Comparison of ENCODE assay signal across 19 cellular contexts in the genomic region with DNA sequence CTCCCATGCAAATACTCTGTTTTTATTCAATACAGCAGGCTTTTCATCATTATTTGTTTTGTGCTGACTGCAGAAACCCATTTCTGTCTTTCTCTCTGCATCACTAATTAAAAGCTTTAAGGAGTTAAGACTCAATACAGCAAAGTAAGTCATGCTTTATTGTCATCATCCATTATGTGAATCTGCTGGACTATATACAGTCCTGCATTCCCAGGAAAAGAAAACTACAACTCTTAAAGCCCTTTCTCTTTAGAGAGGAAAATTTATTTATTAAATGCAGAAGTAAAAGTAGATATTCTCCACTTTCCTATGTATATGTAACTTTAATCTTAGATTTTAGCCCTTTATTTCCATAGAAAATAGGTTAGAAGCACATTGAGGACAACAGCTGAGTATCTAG.
"Had no signal": no experiment of that assay in that cellular context is flagged by ENCODE, and none has a peak within 500 bp of the region (broad histone marks: within the 10 kb centered on the region; RNA-seq: fewer than 3 reads in every experiment).

No MANE protein-coding gene starts in this region.

- H3K9me3 ChIP-seq: esophagus squamous epithelium, gastrocnemius medialis, psoas muscle, right lobe of liver, testis, tibial nerve, upper lobe of right lung, vagina had no signal

- ATAC-seq: gastrocnemius medialis; left lobe of liver; naive thymus-derived CD4-positive, alpha-beta T cell; psoas muscle; right lobe of liver; stimulated activated effector memory CD8-positive, alpha-beta T cell treated with anti-CD3 and anti-CD28 coated beads, Interleukin-12 subunit alpha, Interleukin-12 subunit beta, amount 100 ng/mL, for 72 hours; upper lobe of right lung had no signal

- H3K4me1 ChIP-seq: esophagus squamous epithelium, gastrocnemius medialis, psoas muscle, right lobe of liver, testis, tibial nerve, upper lobe of right lung, vagina had no signal

- H3K27me3 ChIP-seq: esophagus squamous epithelium, gastrocnemius medialis, right lobe of liver, testis, tibial nerve, upper lobe of right lung, vagina had no signal

- H3K27ac ChIP-seq: esophagus squamous epithelium, gastrocnemius medialis, psoas muscle, right lobe of liver, testis, tibial nerve, upper lobe of right lung, vagina had no signal

- H3K36me3 ChIP-seq: esophagus squamous epithelium, gastrocnemius medialis, right lobe of liver, tibial nerve, upper lobe of right lung, vagina had no signal

- H3K4me3 ChIP-seq: esophagus squamous epithelium, gastrocnemius medialis, psoas muscle, right lobe of liver, testis, tibial nerve, upper lobe of right lung, vagina had no signal

- DNase-seq: effector memory CD4-positive, alpha-beta T cell; esophagus squamous epithelium; gastrocnemius medialis; glutamatergic neuron; islet precursor cell; mammary epithelial cell; naive thymus-derived CD4-positive, alpha-beta T cell; nephron progenitor cell; psoas muscle; retina; right lobe of liver; stimulated activated CD4-positive, alpha-beta T cell treated with anti-CD3 and anti-CD28 coated beads, Interleukin-4, amount 100 ng/mL, for 1 hour; stimulated activated CD8-positive, alpha-beta memory T cell treated with anti-CD3 and anti-CD28 coated beads, Interleukin-4, amount 100 ng/mL, for 48 hours; testis; upper lobe of right lung had no signal
